Comparison of ENCODE assay signal across 7 cellular contexts in genomic region chr4:119179011-119179410, GRCh38. TPM values are rescaled to one million over a fixed set of nuclear protein-coding genes. Genes with fewer than 3 reads are reported as not detected.
"Had no signal": no experiment of that assay in that cellular context is flagged by ENCODE, and none has a peak within 500 bp of the region (broad histone marks: within the 10 kb centered on the region; RNA-seq: fewer than 3 reads in every experiment).

No MANE protein-coding gene starts in this region.

- H3K27ac ChIP-seq: HL-60 had no signal

- H3K4me3 ChIP-seq: GM23338 had no signal

- ATAC-seq: GM23338, HepG2 had no signal

- DNase-seq: H9, HCEC 1CT had no signal

RNA-seq across cellular contexts. Expression of gene MYOZ2, which starts 43.4 kb away (rescaled TPM):
- total RNA-seq: GM23338, H1, H9, HepG2, HT1080 had no signal
